Comparison of ENCODE assay signal across 24 cellular contexts in the genomic region with DNA sequence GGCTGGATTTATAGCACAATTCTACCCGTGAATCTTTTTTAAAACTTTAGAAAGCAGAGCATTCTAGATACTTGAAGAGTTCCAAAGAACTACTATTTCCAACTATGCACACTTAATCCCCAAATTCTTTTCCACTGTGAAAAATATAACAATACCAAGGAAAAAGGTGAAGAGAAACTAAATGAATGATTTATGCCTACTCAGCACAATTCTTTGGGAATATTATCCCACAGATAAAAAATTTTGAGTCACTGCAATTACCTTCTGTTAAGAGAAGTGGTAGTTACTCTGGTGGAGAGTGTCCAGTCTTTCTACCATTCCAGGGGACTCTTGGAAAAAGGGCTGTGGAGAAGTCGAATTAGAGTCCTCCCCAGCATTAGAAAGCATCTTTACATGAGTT. TPM values are rescaled to one million over a fixed set of nuclear protein-coding genes. Genes with fewer than 3 reads are reported as not detected.
DNase-seq lines count a peak whose midpoint lies in the region; ATAC-seq, FAIRE-seq and TF ChIP-seq lines count a peak whose summit lies in the region.
"Had no signal": no experiment of that assay in that cellular context is flagged by ENCODE, and none has a peak within 500 bp of the region (broad histone marks: within the 10 kb centered on the region; RNA-seq: fewer than 3 reads in every experiment).

No MANE protein-coding gene starts in this region.

- no peak overlapping the region for H2AFZ ChIP-seq in HepG2 (ENCODE audit: low read length)
- H2AFZ ChIP-seq in K562 (ENCODE audit: low read depth, low read length), result no peak overlapping the region

- H3K4me2 ChIP-seq in HepG2 (ENCODE audit: low read depth, low read length) (no peak overlapping the region), K562 (ENCODE audit: insufficient read depth, low read length) (no peak overlapping the region)
- H3K4me2 ChIP-seq: BLaER1 had no signal

- H3K9me3 ChIP-seq in HepG2 (ENCODE audit: low read length) (no peaks in the 10 kb centered on the region), right lobe of liver (no peaks in the 10 kb centered on the region), K562 (replicated peaks; ENCODE audit: control insufficient read depth, insufficient read depth, low read depth, low read length) (no peaks in the 10 kb centered on the region)
- H3K9me3 ChIP-seq: BE2C, BLaER1 had no signal

- H3K4me3 ChIP-seq in HepG2 (replicated peaks in 1 of 3; ENCODE audit: insufficient read depth in 1 of 3, low read depth in 2 of 3, low read length in 3 of 3), result no peak overlapping the region
- no peak overlapping the region for H3K4me3 ChIP-seq in right lobe of liver
- no peak overlapping the region for H3K4me3 ChIP-seq in K562
- H3K4me3 ChIP-seq: BLaER1, GM12878 had no signal

- DNase-seq in HepG2 (ENCODE audit: low spot score), result no peak
- DNase-seq in right lobe of liver, result no peak
- DNase-seq in K562 (ENCODE audit: extremely low read depth in 1 of 4, low spot score in 3 of 4), result no peak
- no peak for DNase-seq in mesothelial cell of epicardium (ENCODE audit: low spot score in 2 of 2, unreplicated experiment in 2 of 2)
- DNase-seq in activated naive CD8-positive, alpha-beta T cell treated with anti-CD3 and anti-CD28 coated beads, Interleukin-2, amount 50 U/mL, for 24 hours, result no peak
- DNase-seq: ACHN; BE2C; C1 segment of cervical spinal cord; CD4-positive, alpha-beta memory T cell; CD4-positive, CD25-positive, alpha-beta regulatory T cell; CD8-positive, alpha-beta memory T cell; COR-L47; DMS 273 treated with DMSO at 0.1 percent for 48 hours; DMS153; DMS53; DMS79; DND-41; EL; GDM1 had no signal

- TF ChIP-seq POLR2A in HepG2 (IDR thresholded peaks at IDR 0.05; ENCODE audit: insufficient read depth in 1 of 2, low read depth in 2 of 2, low read length in 2 of 2), result no peak
- no peak for TF ChIP-seq POLR2A in right lobe of liver (IDR thresholded peaks at IDR 0.05)
- no peak for TF ChIP-seq POLR2A in K562 (conservative IDR thresholded peaks at IDR 0.05)

- no peaks in the 10 kb centered on the region for H4K20me1 ChIP-seq in HepG2 (ENCODE audit: insufficient read depth, low read length)
- no peaks in the 10 kb centered on the region for H4K20me1 ChIP-seq in K562 (replicated peaks; ENCODE audit: control insufficient read depth, insufficient read depth, low read length)
- H4K20me1 ChIP-seq: BLaER1 had no signal

- H3K9ac ChIP-seq in HepG2 (ENCODE audit: insufficient read depth, low read depth, low read length) (no peak overlapping the region), K562 (ENCODE audit: insufficient read depth in 1 of 2, low read depth in 2 of 2, low read length in 2 of 2) (no peak overlapping the region)
- H3K9ac ChIP-seq: BLaER1 had no signal

- 71% methylated on average over 2 of the region's 2 CpGs for WGBS in HepG2 (ENCODE audit: low lambda C conversion rate)
- 88% methylated on average over 2 of the region's 2 CpGs for WGBS in right lobe of liver (ENCODE audit: insufficient coverage, low coverage, low lambda C conversion rate, missing lambda C conversion rate)
- 17% methylated on average over 2 of the region's 2 CpGs for WGBS in K562 (ENCODE audit: insufficient coverage, low coverage, missing lambda C conversion rate)

- no peak overlapping the region for H3K4me3 Mint-ChIP-seq in mesothelial cell of epicardium
- no peak overlapping the region for H3K4me3 Mint-ChIP-seq in activated naive CD8-positive, alpha-beta T cell treated with anti-CD3 and anti-CD28 coated beads, Interleukin-2, amount 50 U/mL, for 24 hours
- H3K4me3 Mint-ChIP-seq: CD14-positive monocyte; CD4-positive, alpha-beta memory T cell; CD4-positive, CD25-positive, alpha-beta regulatory T cell; CD8-positive, alpha-beta memory T cell had no signal

- TF ChIP-seq RAD21 in HepG2 (CRISPR knock-in tag; IDR thresholded peaks at IDR 0.05) (no peak), K562 (CRISPR knock-in tag; conservative IDR thresholded peaks at IDR 0.05 in 1 of 2, IDR thresholded peaks at IDR 0.05 in 1 of 2) (no peak)

- no peaks in the 10 kb centered on the region for H3K36me3 ChIP-seq in HepG2 (replicated peaks in 1 of 2; ENCODE audit: control insufficient read depth in 1 of 2, insufficient read depth in 2 of 2, low read length in 2 of 2)
- H3K36me3 ChIP-seq in right lobe of liver, result no peaks in the 10 kb centered on the region
- H3K36me3 ChIP-seq in K562 (ENCODE audit: control insufficient read depth, insufficient read depth, low read length), result no peaks in the 10 kb centered on the region
- H3K36me3 ChIP-seq: BE2C had no signal

- no peaks in the 10 kb centered on the region for H3K9me1 ChIP-seq in K562 (ENCODE audit: control insufficient read depth, insufficient read depth, low read length)

- intact Hi-C loops in HepG2 (cut with micrococcal nuclease; ENCODE audit: unreplicated experiment), result no loop called here
- intact Hi-C loops in right lobe of liver (cut with DNase I), result no loop called here
- intact Hi-C loops in K562 (cut with micrococcal nuclease), result no loop called here

- H3K79me2 ChIP-seq in HepG2 (ENCODE audit: insufficient read depth, low read length) (no peaks in the 10 kb centered on the region), K562 (ENCODE audit: control insufficient read depth, insufficient read depth, low read length) (no peaks in the 10 kb centered on the region)

- in situ Hi-C loops in HepG2 (cut with HindIII; ENCODE audit: extremely low pct_ligation_motif_present, low pct_unique_long_range_greater_than_20kb), result no loop called here
- in situ Hi-C loops in K562 (cut with MboI), result no loop called here

- H3K27ac ChIP-seq in HepG2 (ENCODE audit: extremely low read length, insufficient read depth, low read length) (no peak overlapping the region), right lobe of liver (no peak overlapping the region), K562 (ENCODE audit: extremely low read depth, low read depth, low read length) (no peak overlapping the region)
- H3K27ac ChIP-seq: 22Rv1, BLaER1 had no signal

- POLR2A ChIA-PET in HepG2 (lab: Yijun Ruan, JAX), result no interaction called here
- POLR2A ChIA-PET in K562 (lab: Yijun Ruan, JAX), result no interaction called here

- H3K36me3 Mint-ChIP-seq in mesothelial cell of epicardium, result peaks cover 3% of the 10 kb centered on the region
- H3K36me3 Mint-ChIP-seq in activated naive CD8-positive, alpha-beta T cell treated with anti-CD3 and anti-CD28 coated beads, Interleukin-2, amount 50 U/mL, for 24 hours (ENCODE audit: low read depth), result peaks cover 17% of the 10 kb centered on the region

- no peaks in the 10 kb centered on the region for H3K27me3 Mint-ChIP-seq in mesothelial cell of epicardium (ENCODE audit: low read depth)
- no peaks in the 10 kb centered on the region for H3K27me3 Mint-ChIP-seq in activated naive CD8-positive, alpha-beta T cell treated with anti-CD3 and anti-CD28 coated beads, Interleukin-2, amount 50 U/mL, for 24 hours
- H3K27me3 Mint-ChIP-seq: CD4-positive, alpha-beta memory T cell; CD4-positive, CD25-positive, alpha-beta regulatory T cell; CD8-positive, alpha-beta memory T cell had no signal

- H3K27me3 ChIP-seq in HepG2 (ENCODE audit: control insufficient read depth in 1 of 2, insufficient read depth in 2 of 2, low read length in 2 of 2) (no peaks in the 10 kb centered on the region; a peak in 1 of 5 replicates), right lobe of liver (no peaks in the 10 kb centered on the region), K562 (ENCODE audit: control insufficient read depth in 2 of 2, insufficient read depth in 2 of 2, low read length in 2 of 2) (no peaks in the 10 kb centered on the region)
- H3K27me3 ChIP-seq: BE2C, BLaER1 had no signal

- no TSS peak for BruUV-seq in HepG2 (replicated peaks; lab: Mats Ljungman, UMichigan)
- BruUV-seq in K562 (replicated peaks; lab: Mats Ljungman, UMichigan), result no TSS peak

- TF ChIP-seq EP300 in HepG2 (IDR thresholded peaks at IDR 0.05; ENCODE audit: low read depth in 2 of 2, low read length in 2 of 2) (no peak), HepG2 (CRISPR knock-in tag; IDR thresholded peaks at IDR 0.05; ENCODE audit: borderline replicate concordance) (no peak), K562 (IDR thresholded peaks at IDR 0.05; ENCODE audit: low read length) (no peak)

- H3K9me3 Mint-ChIP-seq in mesothelial cell of epicardium, result peaks cover 3% of the 10 kb centered on the region
- no peaks in the 10 kb centered on the region for H3K9me3 Mint-ChIP-seq in activated naive CD8-positive, alpha-beta T cell treated with anti-CD3 and anti-CD28 coated beads, Interleukin-2, amount 50 U/mL, for 24 hours
- H3K9me3 Mint-ChIP-seq: CD14-positive monocyte; CD4-positive, alpha-beta memory T cell; CD4-positive, CD25-positive, alpha-beta regulatory T cell; CD8-positive, alpha-beta memory T cell had no signal

- H3K4me1 ChIP-seq in HepG2 (ENCODE audit: insufficient read depth, low read length), result no peaks in the 10 kb centered on the region
- H3K4me1 ChIP-seq in right lobe of liver, result no peaks in the 10 kb centered on the region
- H3K4me1 ChIP-seq in K562 (replicated peaks in 1 of 2; ENCODE audit: control insufficient read depth in 2 of 2, insufficient read depth in 2 of 2, low read length in 2 of 2), result peaks cover 0 to 6% of the 10 kb centered on the region in 2 experiments; a peak in 3 of 5 replicates
- H3K4me1 ChIP-seq: BE2C, BLaER1 had no signal

- CTCF ChIA-PET in HepG2 (lab: Yijun Ruan, JAX; ENCODE audit: low intra/inter-chr PET ratio, low total read pairs), result no interaction called here
- CTCF ChIA-PET in K562 (lab: Yijun Ruan, JAX; ENCODE audit: low intra/inter-chr PET ratio), result no interaction called here

- FAIRE-seq in HepG2 (lab: Jason Lieb, UNC) (no peak), K562 (lab: Jason Lieb, UNC) (no peak)
- FAIRE-seq: GM12878, GM18507 had no signal

- no peak for TF ChIP-seq CTCF in HepG2 (CRISPR knock-in tag; IDR thresholded peaks at IDR 0.05)
- TF ChIP-seq CTCF in right lobe of liver (IDR thresholded peaks at IDR 0.05), result no peak
- no peak for TF ChIP-seq CTCF in K562 (IDR thresholded peaks at IDR 0.05 in 2 of 3, conservative IDR thresholded peaks at IDR 0.05 in 1 of 3; ENCODE audit: insufficient read depth in 2 of 3, low read depth in 1 of 3, low read length in 3 of 3)
- no peak for TF ChIP-seq CTCF in mesothelial cell of epicardium (IDR thresholded peaks at IDR 0.05; ENCODE audit: unreplicated experiment)

- no peak for ATAC-seq in HepG2
- no peak for ATAC-seq in right lobe of liver
- ATAC-seq in K562, result no peak
- no peak for ATAC-seq in activated naive CD8-positive, alpha-beta T cell treated with anti-CD3 and anti-CD28 coated beads, Interleukin-2, amount 50 U/mL, for 24 hours
- ATAC-seq: GM12878 had no signal

- H3K4me1 Mint-ChIP-seq in mesothelial cell of epicardium, result no peaks in the 10 kb centered on the region
- no peaks in the 10 kb centered on the region for H3K4me1 Mint-ChIP-seq in activated naive CD8-positive, alpha-beta T cell treated with anti-CD3 and anti-CD28 coated beads, Interleukin-2, amount 50 U/mL, for 24 hours
- H3K4me1 Mint-ChIP-seq: CD14-positive monocyte; CD4-positive, alpha-beta memory T cell; CD4-positive, CD25-positive, alpha-beta regulatory T cell; CD8-positive, alpha-beta memory T cell had no signal

- H3K27ac Mint-ChIP-seq in mesothelial cell of epicardium, result no peak overlapping the region
- no peak overlapping the region for H3K27ac Mint-ChIP-seq in activated naive CD8-positive, alpha-beta T cell treated with anti-CD3 and anti-CD28 coated beads, Interleukin-2, amount 50 U/mL, for 24 hours
- H3K27ac Mint-ChIP-seq: CD14-positive monocyte; CD4-positive, alpha-beta memory T cell; CD4-positive, CD25-positive, alpha-beta regulatory T cell had no signal

RNA-seq across cellular contexts. Expression of a gene that starts 39.2 kb away (rescaled TPM):
- total RNA-seq in HepG2 (2016; rRNA removed; fragmentation: Illumina TruSeq; extraction: Trizol) (0.86 and 1.6 TPM in 2 replicates), right lobe of liver (10 to 100 TPM in 5 of 6 experiments, 1 to 10 TPM in 1; 8.0 to 22.5 (median 17.1) TPM), K562 (2014; rRNA removed) (3.0 and 3.3 TPM in 2 replicates), K562 (2014; rRNA removed; fragmentation: Illumina TruSeq; extraction: Trizol) (6.4 and 6.9 TPM in 2 replicates), K562 (2015; rRNA removed; fragmentation: Illumina TruSeq; extraction: Trizol) (4.2 and 4.4 TPM in 2 replicates), K562 (2021) (5.3 and 6.2 TPM in 2 replicates), mesothelial cell of epicardium (6.4 to 7.5 TPM (median 7.0 TPM) in 3 replicates)
- total RNA-seq in HepG2 (2016; cell fraction: cytosol; rRNA removed; fragmentation: Illumina TruSeq; extraction: Trizol; ENCODE audit: low read depth), result 0.09 and 0.10 TPM in 2 replicates
- 1.1 and 1.6 TPM in 2 replicates for total RNA-seq in HepG2 (2016; cell fraction: insoluble cytoplasmic fraction; rRNA removed; fragmentation: Illumina TruSeq; extraction: Trizol)
- total RNA-seq in HepG2 (2016; cell fraction: membrane; rRNA removed; fragmentation: Illumina TruSeq; extraction: Trizol), result 0.31 and 0.96 TPM in 2 replicates
- total RNA-seq in HepG2 (2016; cell fraction: nucleus; rRNA removed; fragmentation: Illumina TruSeq; extraction: Trizol), result 2.3 and 2.4 TPM in 2 replicates
- polyA plus RNA-seq in HepG2 (2011; rRNA removed) (1.9 and 2.1 TPM in 2 replicates), K562 (2011; rRNA removed) (0.55 and 0.59 TPM in 2 replicates), K562 (2014; fragmentation: Illumina TruSeq; extraction: Trizol) (6.1 and 6.3 TPM in 2 replicates), K562 (2014; fragmentation: Nextera tagmentation; extraction: Ambion mirVana) (1 to 10 TPM; 2.3 TPM), K562 (2014; rRNA removed) (5.0 and 6.4 TPM in 2 replicates)
- 0.56 and 1.4 TPM in 2 replicates for polyA plus RNA-seq in HepG2 (2011; cell fraction: cytosol; rRNA removed)
- 1.2 and 1.8 TPM in 2 replicates for polyA plus RNA-seq in HepG2 (2011; cell fraction: nucleus; rRNA removed)
- polyA plus RNA-seq in HepG2 (2012), result 3.9 and 5.0 TPM in 2 replicates
- polyA plus RNA-seq in HepG2 (2016; cell fraction: cytosol; fragmentation: Illumina TruSeq; extraction: Trizol; ENCODE audit: low read depth), result 0.08 and 0.12 TPM in 2 replicates
- 0.70 and 0.93 TPM in 2 replicates for polyA plus RNA-seq in HepG2 (2016; cell fraction: insoluble cytoplasmic fraction; fragmentation: Illumina TruSeq; extraction: Trizol; ENCODE audit: low read depth)
- 0.16 and 0.22 TPM in 2 replicates for polyA plus RNA-seq in HepG2 (2016; cell fraction: membrane; fragmentation: Illumina TruSeq; extraction: Trizol; ENCODE audit: low read depth)
- 3.3 and 4.7 TPM in 2 replicates for polyA plus RNA-seq in HepG2 (2016; cell fraction: nucleus; fragmentation: Illumina TruSeq; extraction: Trizol; ENCODE audit: insufficient read depth, low read depth)
- polyA minus RNA-seq in HepG2 (2011; rRNA and poly(A)+ RNA removed; ENCODE audit: low replicate concordance), result 0.51 and 0.78 TPM in 2 replicates
- polyA minus RNA-seq in HepG2 (2011; cell fraction: cytosol; rRNA and poly(A)+ RNA removed), result 2.4 and 3.9 TPM in 2 replicates
- 4.4 and 4.7 TPM in 2 replicates for polyA minus RNA-seq in HepG2 (2011; cell fraction: nucleus; rRNA and poly(A)+ RNA removed)
- 2.2 and 8.7 TPM in 2 replicates for total RNA-seq in K562 (2011; cell fraction: chromatin; rRNA removed; ENCODE audit: low replicate concordance)
- total RNA-seq in K562 (2011; cell fraction: nucleolus; rRNA removed), result 1.2 and 2.6 TPM in 2 replicates
- 4.0 and 4.7 TPM in 2 replicates for total RNA-seq in K562 (2011; cell fraction: nucleoplasm; rRNA removed)
- polyA plus RNA-seq in K562 (2011; cell fraction: cytosol; rRNA removed), result 0.12 and 0.21 TPM in 2 replicates
- 0.37 and 0.62 TPM in 2 replicates for polyA plus RNA-seq in K562 (2011; cell fraction: nucleus; rRNA removed)
- 2.9 and 6.9 TPM in 2 replicates for polyA plus RNA-seq in K562 (2012)
- 0.67 and 1.2 TPM in 2 replicates for polyA minus RNA-seq in K562 (2011; rRNA and poly(A)+ RNA removed)
- 0.36 and 1.0 TPM in 2 replicates for polyA minus RNA-seq in K562 (2011; cell fraction: cytosol; rRNA and poly(A)+ RNA removed)
- polyA minus RNA-seq in K562 (2011; cell fraction: nucleus; rRNA and poly(A)+ RNA removed), result 0.54 and 0.89 TPM in 2 replicates
